ENCODE assay signal across 10 cellular contexts in genomic region chr2:238169021-238169707, GRCh38. TPM values are rescaled to one million over a fixed set of nuclear protein-coding genes. Genes with fewer than 3 reads are reported as not detected.
A peak's percentile ranks its signal among the peaks of the same experiment; 100 is the strongest.
DNase-seq lines count a peak whose midpoint lies in the region; ATAC-seq and TF ChIP-seq lines count a peak whose summit lies in the region.
"Had no signal": no experiment of that assay in that cellular context is flagged by ENCODE, and none has a peak within 500 bp of the region (broad histone marks: within the 10 kb centered on the region; RNA-seq: fewer than 3 reads in every experiment).

No MANE protein-coding gene starts in this region.

- peak; percentile 87 for DNase-seq in MCF 10A (ENCODE audit: unreplicated experiment)
- no peak for DNase-seq in breast epithelium (ENCODE audit: low spot score in 2 of 2)
- DNase-seq in brain microvascular endothelial cell: peak; percentile 94
- no peak for DNase-seq in left colon
- DNase-seq in uterus: peak; percentile 45 to 73
- DNase-seq in GF-D8 (lab: John Stamatoyannopoulos, UW): no peak
- DNase-seq in NCI-H2171 (lab: John Stamatoyannopoulos, UW): no peak
- no peak for DNase-seq in hypothalamus (lab: John Stamatoyannopoulos, UW)
- DNase-seq: NCI-H510A had no signal

- intact Hi-C loops in MCF 10A (cut with micrococcal nuclease): no loop called here
- intact Hi-C loops in breast epithelium (cut with DNase I; ENCODE audit: low total_unique reads): no loop called here
- intact Hi-C loops in left colon (cut with DNase I, micrococcal nuclease): loop anchor here in 1 of 2 donors (10.0 kb wide), 1 partner anchor 96 kb away; no protein-coding TSS in a partner anchor
- intact Hi-C loops in uterus (cut with DNase I; ENCODE audit: low total_unique reads): no loop called here

- TF ChIP-seq POLR2A in breast epithelium (IDR thresholded peaks at IDR 0.05): no peak
- TF ChIP-seq POLR2A in uterus (IDR thresholded peaks at IDR 0.05): no peak

- no peaks in the 10 kb centered on the region for H3K27me3 Mint-ChIP-seq in MCF 10A (ENCODE audit: insufficient read depth, unreplicated experiment)

- CTCF ChIA-PET in MCF 10A (lab: Yijun Ruan, JAX): interaction anchor here (0.6 to 1.1 kb wide), 3 partner anchors 9 to 107 kb away, joined by 3 read pairs; no protein-coding TSS in a partner anchor

- H3K27me3 ChIP-seq in breast epithelium: peaks cover 0 to 2% of the 10 kb centered on the region in 2 donors
- no peaks in the 10 kb centered on the region for H3K27me3 ChIP-seq in brain microvascular endothelial cell (replicated peaks)
- peaks cover 0 to 2% of the 10 kb centered on the region in 2 donors for H3K27me3 ChIP-seq in uterus

- H3K4me3 Mint-ChIP-seq in MCF 10A (ENCODE audit: unreplicated experiment): peak overlapping the region; percentile 41

- no peaks in the 10 kb centered on the region for H3K9me3 ChIP-seq in breast epithelium
- no peaks in the 10 kb centered on the region for H3K9me3 ChIP-seq in uterus

- peaks cover 58% of the 10 kb centered on the region for H3K36me3 Mint-ChIP-seq in MCF 10A (ENCODE audit: insufficient read depth, unreplicated experiment)

- peaks cover 25% of the 10 kb centered on the region for H3K4me1 Mint-ChIP-seq in MCF 10A (ENCODE audit: insufficient read depth, unreplicated experiment)

- H3K36me3 ChIP-seq in breast epithelium: no peaks in the 10 kb centered on the region
- H3K36me3 ChIP-seq in brain microvascular endothelial cell (replicated peaks): peaks cover 27% of the 10 kb centered on the region
- H3K36me3 ChIP-seq in uterus: no peaks in the 10 kb centered on the region

- TF ChIP-seq CTCF in MCF 10A (IDR thresholded peaks at IDR 0.05; ENCODE audit: unreplicated experiment): no peak
- TF ChIP-seq CTCF in breast epithelium (IDR thresholded peaks at IDR 0.05): no peak
- TF ChIP-seq CTCF in brain microvascular endothelial cell (IDR thresholded peaks at IDR 0.05; ENCODE audit: low read depth, low read length, missing control alignments): no peak
- TF ChIP-seq CTCF in uterus (IDR thresholded peaks at IDR 0.05): no peak

- no peaks in the 10 kb centered on the region for H3K4me1 ChIP-seq in breast epithelium
- peaks cover 5 to 12% of the 10 kb centered on the region in 2 donors for H3K4me1 ChIP-seq in uterus

- peak overlapping the region; percentile 94 for H3K27ac Mint-ChIP-seq in MCF 10A (ENCODE audit: low read depth, unreplicated experiment)

- POLR2A ChIA-PET in MCF 10A (lab: Yijun Ruan, JAX): interaction anchor here (0.7 to 2.1 kb wide), 10 partner anchors 9 to 270 kb away, joined by 3 to 14 read pairs (median 4); partner anchors contain the start of genes ILKAP and SCLY

- BruUV-seq in MCF 10A (replicated peaks; lab: Mats Ljungman, UMichigan): TSS peak; percentile 88

- H3K9me3 Mint-ChIP-seq in MCF 10A (ENCODE audit: unreplicated experiment): no peaks in the 10 kb centered on the region

- ATAC-seq in left colon: peak; percentile 35

- no peak overlapping the region for H3K4me3 ChIP-seq in breast epithelium
- peak overlapping the region; percentile 27 for H3K4me3 ChIP-seq in brain microvascular endothelial cell (ENCODE audit: low read depth, low read length)
- no peak overlapping the region for H3K4me3 ChIP-seq in uterus

- in situ Hi-C loops in brain microvascular endothelial cell (cut with HindIII; ENCODE audit: low pct_ligation_motif_present, low sequenced_read_pairs): no loop called here

- peak overlapping the region in 1 of 2 donors; percentile 64 for H3K27ac ChIP-seq in breast epithelium
- H3K27ac ChIP-seq in brain microvascular endothelial cell: peak overlapping the region; percentile 98
- H3K27ac ChIP-seq in uterus: peak overlapping the region; percentile 23 to 41

RNA-seq across cellular contexts. Expression of gene ERFE, which starts 10.4 kb away (rescaled TPM):
- 14.5 and 18.1 TPM in 2 replicates for total RNA-seq in MCF 10A (2022)
- total RNA-seq in breast epithelium: under 1 TPM in 2 of 3 donors, not detected in 1; 0.48 to 0.98 TPM
- under 1 TPM in 1 of 2 donors, not detected in 1; 0.45 TPM for total RNA-seq in left colon
- under 1 TPM in 1 of 4 donors, not detected in 3; 0.83 TPM for total RNA-seq in uterus

RNA-seq across cellular contexts. Expression of gene KLHL30, which starts 30.7 kb away (rescaled TPM):
- total RNA-seq in MCF 10A (2022): 0.27 and 0.35 TPM in 2 replicates
- total RNA-seq in breast epithelium: under 1 TPM; 0.15 to 0.98 (median 0.32) TPM
- under 1 TPM; 0.18 to 0.28 TPM for total RNA-seq in left colon
- 1 to 10 TPM in 1 of 4 donors, under 1 TPM in 2, not detected in 1; under 0.01 to 3.3 (median 0.62) TPM for total RNA-seq in uterus
- total RNA-seq: mononuclear cell had no signal

RNA-seq across cellular contexts. Expression of gene ILKAP, which starts 34.3 kb away (rescaled TPM):
- total RNA-seq in MCF 10A (2022) (57.2 and 59.6 TPM in 2 replicates), breast epithelium (10 to 100 TPM; 31.4 to 43.9 (median 38.3) TPM), left colon (10 to 100 TPM; 32.7 to 38.6 TPM), uterus (10 to 100 TPM in 3 of 4 donors, 1 to 10 TPM in 1; 9.2 to 78.0 (median 29.1) TPM)

Comparison
In these comparisons a context has a peak if more than half of its experiments do, and no peak if none do; other contexts are left out.
1. DNase-seq: peak in MCF 10A (single experiment), brain microvascular endothelial cell (single experiment) and uterus (2 of 2); none in breast epithelium (0 of 2), left colon (0 of 2), GF-D8 (single experiment), NCI-H2171 (single experiment) and hypothalamus (0 of 51).